Comparison of ENCODE assay signal across 10 cellular contexts in the genomic region with DNA sequence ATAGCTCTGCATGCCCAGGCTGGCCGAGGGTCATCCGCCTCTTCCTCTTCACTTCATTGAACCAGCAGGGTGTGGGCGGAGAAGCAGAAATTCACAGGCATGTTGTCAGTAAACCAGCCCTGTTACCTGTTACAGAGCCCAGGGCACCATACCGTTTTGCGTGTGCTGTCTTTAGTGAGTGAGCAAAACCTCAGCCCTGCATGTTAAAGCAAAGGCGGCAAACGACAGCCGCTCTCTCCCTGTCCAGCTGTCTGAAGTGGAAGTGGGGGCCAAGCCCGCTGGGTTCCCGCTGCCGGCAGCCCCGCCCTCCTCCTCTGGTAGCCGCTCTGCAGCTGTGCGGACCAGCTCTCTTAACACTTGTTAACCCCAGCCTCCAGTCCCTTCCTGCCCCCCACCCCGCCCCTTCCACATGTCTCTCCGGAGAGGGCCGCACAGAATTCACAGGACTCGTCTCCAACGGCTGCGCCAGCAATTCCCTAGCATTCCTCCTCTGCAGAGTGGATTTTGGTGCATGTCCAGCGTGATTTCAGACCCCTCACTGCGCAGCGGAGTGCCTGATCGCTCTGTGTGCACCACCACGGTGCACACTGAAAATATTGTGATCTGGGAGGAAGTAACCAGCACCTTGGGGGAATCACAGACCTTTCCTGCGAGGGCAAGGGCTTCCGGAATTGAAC. TPM values are rescaled to one million over a fixed set of nuclear protein-coding genes. Genes with fewer than 3 reads are reported as not detected.
DNase-seq lines count a peak whose midpoint lies in the region; ATAC-seq and TF ChIP-seq lines count a peak whose summit lies in the region.
"Had no signal": no experiment of that assay in that cellular context is flagged by ENCODE, and none has a peak within 500 bp of the region (broad histone marks: within the 10 kb centered on the region; RNA-seq: fewer than 3 reads in every experiment).

No MANE protein-coding gene starts in this region.

- 6% methylated on average over 18 of the region's 27 CpGs for WGBS in esophagus muscularis mucosa

- no peaks in the 10 kb centered on the region for H3K9me3 ChIP-seq in esophagus muscularis mucosa

- no peaks in the 10 kb centered on the region for H3K36me3 ChIP-seq in esophagus muscularis mucosa

- peak overlapping the region; percentile 83 for H3K4me3 Mint-ChIP-seq in natural killer cell

- no peaks in the 10 kb centered on the region for H3K36me3 Mint-ChIP-seq in natural killer cell

- peaks cover 17 to 47% of the 10 kb centered on the region in 2 donors for H3K4me1 Mint-ChIP-seq in natural killer cell

- peaks cover 0 to 4% of the 10 kb centered on the region in 2 donors for H3K9me3 Mint-ChIP-seq in natural killer cell
- H3K9me3 Mint-ChIP-seq: CD8-positive, alpha-beta memory T cell had no signal

- TF ChIP-seq EP300 in esophagus muscularis mucosa (IDR thresholded peaks at IDR 0.05) = no peak

- intact Hi-C loops in esophagus muscularis mucosa (cut with DNase I) = no loop called here
- intact Hi-C loops in natural killer cell (cut with micrococcal nuclease) = no loop called here

- H3K4me3 ChIP-seq in esophagus muscularis mucosa = peak overlapping the region; percentile 21 to 50 (median 38)

- peak overlapping the region; percentile 41 to 86 for H3K27ac Mint-ChIP-seq in natural killer cell

- no peak for TF ChIP-seq CTCF in esophagus muscularis mucosa (IDR thresholded peaks at IDR 0.05)
- no peak for TF ChIP-seq CTCF in natural killer cell (IDR thresholded peaks at IDR 0.05)

- peak; percentile 59 for DNase-seq in AG08396 (ENCODE audit: low spot score)
- DNase-seq in NCI-H460 (ENCODE audit: extremely low read depth, low read depth) = peak; percentile 40
- DNase-seq in esophagus muscularis mucosa (ENCODE audit: extremely low spot score) = no peak
- no peak for DNase-seq in natural killer cell
- no peak for DNase-seq in stimulated activated CD8-positive, alpha-beta memory T cell treated with anti-CD3 and anti-CD28 coated beads, Interleukin-4, amount 100 ng/mL, for 48 hours
- no peak for DNase-seq in NCI-H345 (lab: John Stamatoyannopoulos, UW)
- DNase-seq: CD8-positive, alpha-beta memory T cell had no signal

- peaks cover 0 to 4% (median 0%) of the 10 kb centered on the region in 4 donors for H3K27me3 ChIP-seq in esophagus muscularis mucosa

- no peaks in the 10 kb centered on the region for H3K27me3 Mint-ChIP-seq in natural killer cell (ENCODE audit: low read depth in 2 of 2)
- H3K27me3 Mint-ChIP-seq: CD8-positive, alpha-beta memory T cell had no signal

- no peak for TF ChIP-seq POLR2A in esophagus muscularis mucosa (IDR thresholded peaks at IDR 0.05; ENCODE audit: low read depth)

- H3K4me1 ChIP-seq in esophagus muscularis mucosa = peaks cover 51 to 86% (median 82%) of the 10 kb centered on the region in 4 donors

- H3K27ac ChIP-seq in esophagus muscularis mucosa (replicated peaks in 1 of 4) = peak overlapping the region; percentile 83 to 88 (median 85)
- H3K27ac ChIP-seq: VCaP had no signal

- ATAC-seq in natural killer cell (peak; percentile 79 to 86 (median 85)), HG03159 (IDR thresholded peaks at IDR 0.05; ENCODE audit: unreplicated experiment) (no peak), GM21528 (IDR thresholded peaks at IDR 0.05; ENCODE audit: low FRiP score, unreplicated experiment) (no peak)

RNA-seq across cellular contexts. Expression of a gene that starts 12.7 kb away (rescaled TPM):
- total RNA-seq in NCI-H460 (2014; rRNA removed; shearing (Covaris generic)) = 6.4 and 6.6 TPM in 2 replicates
- 5.2 and 8.2 TPM in 2 replicates for polyA plus RNA-seq in NCI-H460 (2014; cell fraction: nucleus; rRNA removed)
- total RNA-seq in esophagus muscularis mucosa (10 to 100 TPM in 2 of 4 donors, 1 to 10 TPM in 2; 9.1 to 19.0 (median 13.5) TPM), natural killer cell (10 to 100 TPM in 1 of 3 donors, 1 to 10 TPM in 2; 8.0 to 11.5 (median 9.6) TPM)

RNA-seq across cellular contexts. Expression of a gene that starts 34.0 kb away (rescaled TPM):
- 2.9 and 3.2 TPM in 2 replicates for total RNA-seq in NCI-H460 (2014; rRNA removed; shearing (Covaris generic))
- 10.4 and 11.4 TPM in 2 replicates for polyA plus RNA-seq in NCI-H460 (2014; cell fraction: nucleus; rRNA removed)
- 10 to 100 TPM in 1 of 4 donors, 1 to 10 TPM in 3; 5.3 to 10.1 (median 6.6) TPM for total RNA-seq in esophagus muscularis mucosa
- total RNA-seq in natural killer cell = 10 to 100 TPM; 14.1 to 17.0 (median 14.3) TPM

RNA-seq across cellular contexts. Expression of a gene that starts 36.8 kb away (rescaled TPM):
- total RNA-seq in NCI-H460 (2014; rRNA removed; shearing (Covaris generic)) = 3.9 and 7.7 TPM in 2 replicates
- polyA plus RNA-seq in NCI-H460 (2014; cell fraction: nucleus; rRNA removed) = 5.2 and 8.5 TPM in 2 replicates
- total RNA-seq in esophagus muscularis mucosa = 1 to 10 TPM; 2.4 to 3.6 (median 2.8) TPM
- not detected for total RNA-seq in natural killer cell
- total RNA-seq: CD8-positive, alpha-beta memory T cell had no signal
- polyA plus RNA-seq: CD8-positive, alpha-beta memory T cell had no signal

RNA-seq across cellular contexts. Expression of a gene that starts 42.9 kb away (rescaled TPM):
- total RNA-seq in NCI-H460 (2014; rRNA removed; shearing (Covaris generic)) = 91.3 and 109 TPM in 2 replicates
- 76.3 and 105 TPM in 2 replicates for polyA plus RNA-seq in NCI-H460 (2014; cell fraction: nucleus; rRNA removed)
- total RNA-seq in esophagus muscularis mucosa = 100 to 1,000 TPM in 1 of 4 donors, 10 to 100 TPM in 3; 41.5 to 153 (median 59.6) TPM
- not detected for total RNA-seq in natural killer cell
- total RNA-seq: CD8-positive, alpha-beta memory T cell had no signal
- polyA plus RNA-seq: CD8-positive, alpha-beta memory T cell had no signal

Comparison
In these comparisons a context has a peak if more than half of its experiments do, and no peak if none do; other contexts are left out.
1. DNase-seq: peak in AG08396 (single experiment) and NCI-H460 (single experiment); none in esophagus muscularis mucosa (single experiment), natural killer cell (single experiment), stimulated activated CD8-positive, alpha-beta memory T cell treated with anti-CD3 and anti-CD28 coated beads, Interleukin-4, amount 100 ng/mL, for 48 hours (single experiment) and NCI-H345 (single experiment).
2. ATAC-seq: peak in natural killer cell (3 of 3); none in HG03159 (single experiment) and GM21528 (single experiment).